ENCODE assay signal across 1 cellular context in the genomic region with DNA sequence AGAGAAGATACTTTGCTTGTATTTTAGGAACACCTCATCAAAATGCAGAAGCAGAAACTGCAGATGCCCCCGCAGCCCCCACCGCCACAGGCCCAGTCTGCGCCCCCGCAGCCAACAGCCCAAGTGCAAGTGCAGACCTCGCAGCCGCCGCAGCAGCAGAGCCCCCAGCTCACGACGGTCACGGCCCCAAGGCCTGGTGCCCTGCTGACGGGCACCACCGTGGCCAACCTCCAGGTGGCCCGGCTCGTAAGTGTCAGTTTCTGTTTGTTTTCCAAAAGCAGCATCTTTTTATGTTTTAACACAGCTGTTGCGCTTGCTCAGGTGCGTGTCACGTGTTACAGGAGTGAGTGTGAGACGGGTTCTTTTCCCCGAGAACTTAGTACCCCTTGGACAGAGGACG.
TF ChIP-seq lines count a peak whose summit lies in the region.

No MANE protein-coding gene starts in this region.

TF ChIP-seq in K562, 482 proteins besides CTCF, POLR2A, EP300 and RAD21 (continued from another document):
- TF ChIP-seq MITF (IDR thresholded peaks at IDR 0.05) (no peak), NFRKB (IDR thresholded peaks at IDR 0.05; ENCODE audit: low read depth) (no peak), CLOCK (CRISPR knock-in tag; IDR thresholded peaks at IDR 0.05; ENCODE audit: borderline replicate concordance) (no peak), BRF1 (IDR thresholded peaks at IDR 0.05; ENCODE audit: borderline replicate concordance, extremely low read depth, insufficient read length) (no peak), POLR2G (IDR thresholded peaks at IDR 0.05; ENCODE audit: low read depth, low read length) (0 out of 2 replicates have a peak, but pooled peaks have one; percentile 33), RBM22 (IDR thresholded peaks at IDR 0.05; ENCODE audit: low read depth, low read length, poor library complexity, severe bottlenecking) (peak; percentile 14), ZNF644 (tag; IDR thresholded peaks at IDR 0.05; ENCODE audit: low read depth) (no peak), NCOA1 (IDR thresholded peaks at IDR 0.05; ENCODE audit: low read depth) (no peak)
TF ChIP-seq in K562: peak in this region for 2.
